In the genomic region with DNA sequence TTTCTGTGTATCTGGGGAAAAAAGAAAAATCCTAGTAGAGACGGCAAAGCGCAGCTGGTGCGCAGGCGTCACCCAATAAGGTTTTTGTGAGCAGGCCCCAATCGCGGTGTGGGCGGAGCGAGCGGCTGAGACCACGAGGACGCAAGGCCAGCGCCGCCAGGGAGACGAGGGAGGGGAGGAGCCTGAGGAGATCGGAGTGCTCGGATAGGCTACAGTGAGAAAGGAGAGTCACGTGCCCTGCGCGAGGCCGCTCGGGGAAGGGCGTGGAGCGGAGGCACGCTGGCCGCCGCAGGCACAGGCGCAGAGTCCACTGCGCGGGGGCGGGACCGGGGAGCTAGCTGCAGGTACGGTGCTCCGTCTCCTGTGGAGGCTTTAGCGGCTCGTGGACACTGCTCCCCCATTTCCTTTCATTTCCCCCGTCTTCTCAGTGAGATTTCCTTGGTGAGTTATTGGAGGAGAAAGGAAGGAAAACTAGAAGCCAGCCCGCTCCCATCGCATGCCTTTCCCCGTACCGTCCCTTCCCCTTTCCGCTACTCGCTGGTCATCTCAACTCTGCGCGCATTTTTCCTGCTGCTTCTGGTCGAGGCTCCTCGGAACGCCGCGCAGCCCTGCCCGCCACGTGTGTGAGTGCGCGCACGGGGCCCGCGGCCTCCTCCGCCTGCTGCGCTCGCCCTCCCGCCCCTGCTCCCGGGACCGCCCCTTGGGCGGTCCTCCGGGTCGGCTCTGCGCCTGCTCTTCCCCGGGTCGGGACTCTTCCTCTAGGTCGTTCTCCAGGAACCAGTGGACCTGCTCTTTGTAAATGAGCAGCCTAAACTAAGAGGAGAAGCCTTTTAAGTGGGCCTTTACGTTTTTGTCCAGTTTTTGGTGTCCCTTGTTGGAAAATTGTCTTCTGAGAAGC, we compare ENCODE assay signal across 1 cellular context.
TF ChIP-seq lines count a peak whose summit lies in the region.

A gene with protein sequence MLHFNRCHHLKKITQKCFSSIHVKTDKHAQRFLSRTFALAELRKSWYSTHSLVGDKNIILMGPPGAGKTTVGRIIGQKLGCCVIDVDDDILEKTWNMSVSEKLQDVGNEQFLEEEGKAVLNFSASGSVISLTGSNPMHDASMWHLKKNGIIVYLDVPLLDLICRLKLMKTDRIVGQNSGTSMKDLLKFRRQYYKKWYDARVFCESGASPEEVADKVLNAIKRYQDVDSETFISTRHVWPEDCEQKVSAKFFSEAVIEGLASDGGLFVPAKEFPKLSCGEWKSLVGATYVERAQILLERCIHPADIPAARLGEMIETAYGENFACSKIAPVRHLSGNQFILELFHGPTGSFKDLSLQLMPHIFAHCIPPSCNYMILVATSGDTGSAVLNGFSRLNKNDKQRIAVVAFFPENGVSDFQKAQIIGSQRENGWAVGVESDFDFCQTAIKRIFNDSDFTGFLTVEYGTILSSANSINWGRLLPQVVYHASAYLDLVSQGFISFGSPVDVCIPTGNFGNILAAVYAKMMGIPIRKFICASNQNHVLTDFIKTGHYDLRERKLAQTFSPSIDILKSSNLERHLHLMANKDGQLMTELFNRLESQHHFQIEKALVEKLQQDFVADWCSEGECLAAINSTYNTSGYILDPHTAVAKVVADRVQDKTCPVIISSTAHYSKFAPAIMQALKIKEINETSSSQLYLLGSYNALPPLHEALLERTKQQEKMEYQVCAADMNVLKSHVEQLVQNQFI (plus strand): TSS at position 264 of the 898 bp plus-strand sequence. CDS start 6,612 bp downstream, outside the sequence.

TF ChIP-seq in H1, 55 proteins besides CTCF, POLR2A, EP300 and RAD21 (continues in another document):
- TF ChIP-seq BRCA1 (IDR thresholded peaks at IDR 0.05; ENCODE audit: low read depth, low read length) (no peak; the same call in 1 of the 2 replicates), TCF12 (IDR thresholded peaks at IDR 0.05; ENCODE audit: low read depth, low read length) (no peak), HDAC6 (IDR thresholded peaks at IDR 0.05; ENCODE audit: low read depth, low read length) (no peak), ZNF274 (IDR thresholded peaks at IDR 0.05; ENCODE audit: borderline replicate concordance, extremely low read depth, low read length) (no peak), BACH1 (IDR thresholded peaks at IDR 0.05; ENCODE audit: low read length) (peak; percentile 60; the same call in 1 of the 2 replicates), CBX8 (IDR thresholded peaks at IDR 0.05; ENCODE audit: borderline replicate concordance, low read depth, low read length) (no peak), TAF7 (optimal IDR thresholded peaks at IDR 0.05; ENCODE audit: borderline replicate concordance, low read depth, low read length) (peak; percentile 60), JUN (IDR thresholded peaks at IDR 0.05; ENCODE audit: low read depth, low read length) (no peak), KDM1A (IDR thresholded peaks at IDR 0.05; ENCODE audit: borderline replicate concordance, low read length) (no peak), SRF (IDR thresholded peaks at IDR 0.05; ENCODE audit: low read depth, low read length) (no peak), SUZ12 (IDR thresholded peaks at IDR 0.05; ENCODE audit: low read length) (no peak; the same call in 1 of the 2 replicates), EZH2 (IDR thresholded peaks at IDR 0.05; ENCODE audit: low read depth, low read length, severe bottlenecking) (no peak), CBX5 (IDR thresholded peaks at IDR 0.05; ENCODE audit: low read depth, low read length) (no peak), SAP30 (IDR thresholded peaks at IDR 0.05; ENCODE audit: insufficient read depth, insufficient replicate concordance, low read length) (no peak), NRF1 (IDR thresholded peaks at IDR 0.05; ENCODE audit: low read depth, low read length) (peak; percentile 66), KDM4A (IDR thresholded peaks at IDR 0.05; ENCODE audit: low read depth, low read length, severe bottlenecking) (peak; percentile 90), CEBPB (IDR thresholded peaks at IDR 0.05; ENCODE audit: low read depth, low read length) (no peak), BCL11A (IDR thresholded peaks at IDR 0.05; ENCODE audit: low read depth in 2 of 2, low read length in 2 of 2) (no peak), SIX5 (IDR thresholded peaks at IDR 0.05; ENCODE audit: low read depth, low read length) (no peak), TEAD4 (IDR thresholded peaks at IDR 0.05; ENCODE audit: low read depth, low read length) (0 out of 2 replicates have a peak, but pooled peaks have one; percentile 47), SP2 (IDR thresholded peaks at IDR 0.05; ENCODE audit: low read length) (no peak), TAF1 (IDR thresholded peaks at IDR 0.05; ENCODE audit: low read depth, low read length) (peak; percentile 78), RNF2 (IDR thresholded peaks at IDR 0.05; ENCODE audit: borderline replicate concordance, low read depth, low read length, missing control alignments, poor library complexity, severe bottlenecking) (no peak), NANOG (IDR thresholded peaks at IDR 0.05; ENCODE audit: insufficient read depth, low read depth, low read length, poor library complexity, severe bottlenecking) (no peak), GABPA (IDR thresholded peaks at IDR 0.05; ENCODE audit: borderline replicate concordance, insufficient read depth, low read length) (no peak), CHD1 (IDR thresholded peaks at IDR 0.05; ENCODE audit: low read depth, low read length) (no peak), SIN3A (conservative IDR thresholded peaks at IDR 0.05 in 1 of 2, IDR thresholded peaks at IDR 0.05 in 1 of 2; ENCODE audit: low read depth in 1 of 2, low read length in 2 of 2) (no peak; a peak in 2 of 4 replicates), POLR2AphosphoS5 (IDR thresholded peaks at IDR 0.05; ENCODE audit: low read depth, low read length) (peak; percentile 98), SP4 (IDR thresholded peaks at IDR 0.05; ENCODE audit: low read length) (peak; percentile 24; the same call in 1 of the 2 replicates), KDM5A (IDR thresholded peaks at IDR 0.05; ENCODE audit: low read length) (no peak), RXRA (IDR thresholded peaks at IDR 0.05; ENCODE audit: insufficient read depth, low read depth, low read length) (no peak), RBBP5 (IDR thresholded peaks at IDR 0.05; ENCODE audit: borderline replicate concordance, low read depth, low read length) (peak; percentile 84), CTBP2 (IDR thresholded peaks at IDR 0.05; ENCODE audit: borderline replicate concordance, insufficient read depth, insufficient read length, low read length) (no peak), CHD2 (IDR thresholded peaks at IDR 0.05; ENCODE audit: low read length) (0 out of 2 replicates have a peak, but pooled peaks have one; percentile 17), ASH2L (IDR thresholded peaks at IDR 0.05; ENCODE audit: low read length) (peak; percentile 79), POU5F1 (IDR thresholded peaks at IDR 0.05; ENCODE audit: low read depth, low read length) (no peak), SIRT6 (IDR thresholded peaks at IDR 0.05; ENCODE audit: low read length) (no peak), GTF2F1 (IDR thresholded peaks at IDR 0.05; ENCODE audit: borderline replicate concordance, low read depth, low read length) (peak; percentile 28; the same call in 1 of the 2 replicates), YY1 (IDR thresholded peaks at IDR 0.05; ENCODE audit: low read depth, low read length) (no peak), FOSL1 (IDR thresholded peaks at IDR 0.05; ENCODE audit: insufficient read depth, low read depth, low read length) (no peak), RFX5 (IDR thresholded peaks at IDR 0.05; ENCODE audit: borderline replicate concordance, low read depth, low read length) (no peak), MAFK (IDR thresholded peaks at IDR 0.05; ENCODE audit: low read depth, low read length) (no peak)
- TF ChIP-seq, protein P1, sequence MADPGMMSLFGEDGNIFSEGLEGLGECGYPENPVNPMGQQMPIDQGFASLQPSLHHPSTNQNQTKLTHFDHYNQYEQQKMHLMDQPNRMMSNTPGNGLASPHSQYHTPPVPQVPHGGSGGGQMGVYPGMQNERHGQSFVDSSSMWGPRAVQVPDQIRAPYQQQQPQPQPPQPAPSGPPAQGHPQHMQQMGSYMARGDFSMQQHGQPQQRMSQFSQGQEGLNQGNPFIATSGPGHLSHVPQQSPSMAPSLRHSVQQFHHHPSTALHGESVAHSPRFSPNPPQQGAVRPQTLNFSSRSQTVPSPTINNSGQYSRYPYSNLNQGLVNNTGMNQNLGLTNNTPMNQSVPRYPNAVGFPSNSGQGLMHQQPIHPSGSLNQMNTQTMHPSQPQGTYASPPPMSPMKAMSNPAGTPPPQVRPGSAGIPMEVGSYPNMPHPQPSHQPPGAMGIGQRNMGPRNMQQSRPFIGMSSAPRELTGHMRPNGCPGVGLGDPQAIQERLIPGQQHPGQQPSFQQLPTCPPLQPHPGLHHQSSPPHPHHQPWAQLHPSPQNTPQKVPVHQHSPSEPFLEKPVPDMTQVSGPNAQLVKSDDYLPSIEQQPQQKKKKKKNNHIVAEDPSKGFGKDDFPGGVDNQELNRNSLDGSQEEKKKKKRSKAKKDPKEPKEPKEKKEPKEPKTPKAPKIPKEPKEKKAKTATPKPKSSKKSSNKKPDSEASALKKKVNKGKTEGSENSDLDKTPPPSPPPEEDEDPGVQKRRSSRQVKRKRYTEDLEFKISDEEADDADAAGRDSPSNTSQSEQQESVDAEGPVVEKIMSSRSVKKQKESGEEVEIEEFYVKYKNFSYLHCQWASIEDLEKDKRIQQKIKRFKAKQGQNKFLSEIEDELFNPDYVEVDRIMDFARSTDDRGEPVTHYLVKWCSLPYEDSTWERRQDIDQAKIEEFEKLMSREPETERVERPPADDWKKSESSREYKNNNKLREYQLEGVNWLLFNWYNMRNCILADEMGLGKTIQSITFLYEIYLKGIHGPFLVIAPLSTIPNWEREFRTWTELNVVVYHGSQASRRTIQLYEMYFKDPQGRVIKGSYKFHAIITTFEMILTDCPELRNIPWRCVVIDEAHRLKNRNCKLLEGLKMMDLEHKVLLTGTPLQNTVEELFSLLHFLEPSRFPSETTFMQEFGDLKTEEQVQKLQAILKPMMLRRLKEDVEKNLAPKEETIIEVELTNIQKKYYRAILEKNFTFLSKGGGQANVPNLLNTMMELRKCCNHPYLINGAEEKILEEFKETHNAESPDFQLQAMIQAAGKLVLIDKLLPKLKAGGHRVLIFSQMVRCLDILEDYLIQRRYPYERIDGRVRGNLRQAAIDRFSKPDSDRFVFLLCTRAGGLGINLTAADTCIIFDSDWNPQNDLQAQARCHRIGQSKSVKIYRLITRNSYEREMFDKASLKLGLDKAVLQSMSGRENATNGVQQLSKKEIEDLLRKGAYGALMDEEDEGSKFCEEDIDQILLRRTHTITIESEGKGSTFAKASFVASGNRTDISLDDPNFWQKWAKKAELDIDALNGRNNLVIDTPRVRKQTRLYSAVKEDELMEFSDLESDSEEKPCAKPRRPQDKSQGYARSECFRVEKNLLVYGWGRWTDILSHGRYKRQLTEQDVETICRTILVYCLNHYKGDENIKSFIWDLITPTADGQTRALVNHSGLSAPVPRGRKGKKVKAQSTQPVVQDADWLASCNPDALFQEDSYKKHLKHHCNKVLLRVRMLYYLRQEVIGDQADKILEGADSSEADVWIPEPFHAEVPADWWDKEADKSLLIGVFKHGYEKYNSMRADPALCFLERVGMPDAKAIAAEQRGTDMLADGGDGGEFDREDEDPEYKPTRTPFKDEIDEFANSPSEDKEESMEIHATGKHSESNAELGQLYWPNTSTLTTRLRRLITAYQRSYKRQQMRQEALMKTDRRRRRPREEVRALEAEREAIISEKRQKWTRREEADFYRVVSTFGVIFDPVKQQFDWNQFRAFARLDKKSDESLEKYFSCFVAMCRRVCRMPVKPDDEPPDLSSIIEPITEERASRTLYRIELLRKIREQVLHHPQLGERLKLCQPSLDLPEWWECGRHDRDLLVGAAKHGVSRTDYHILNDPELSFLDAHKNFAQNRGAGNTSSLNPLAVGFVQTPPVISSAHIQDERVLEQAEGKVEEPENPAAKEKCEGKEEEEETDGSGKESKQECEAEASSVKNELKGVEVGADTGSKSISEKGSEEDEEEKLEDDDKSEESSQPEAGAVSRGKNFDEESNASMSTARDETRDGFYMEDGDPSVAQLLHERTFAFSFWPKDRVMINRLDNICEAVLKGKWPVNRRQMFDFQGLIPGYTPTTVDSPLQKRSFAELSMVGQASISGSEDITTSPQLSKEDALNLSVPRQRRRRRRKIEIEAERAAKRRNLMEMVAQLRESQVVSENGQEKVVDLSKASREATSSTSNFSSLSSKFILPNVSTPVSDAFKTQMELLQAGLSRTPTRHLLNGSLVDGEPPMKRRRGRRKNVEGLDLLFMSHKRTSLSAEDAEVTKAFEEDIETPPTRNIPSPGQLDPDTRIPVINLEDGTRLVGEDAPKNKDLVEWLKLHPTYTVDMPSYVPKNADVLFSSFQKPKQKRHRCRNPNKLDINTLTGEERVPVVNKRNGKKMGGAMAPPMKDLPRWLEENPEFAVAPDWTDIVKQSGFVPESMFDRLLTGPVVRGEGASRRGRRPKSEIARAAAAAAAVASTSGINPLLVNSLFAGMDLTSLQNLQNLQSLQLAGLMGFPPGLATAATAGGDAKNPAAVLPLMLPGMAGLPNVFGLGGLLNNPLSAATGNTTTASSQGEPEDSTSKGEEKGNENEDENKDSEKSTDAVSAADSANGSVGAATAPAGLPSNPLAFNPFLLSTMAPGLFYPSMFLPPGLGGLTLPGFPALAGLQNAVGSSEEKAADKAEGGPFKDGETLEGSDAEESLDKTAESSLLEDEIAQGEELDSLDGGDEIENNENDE (IDR thresholded peaks at IDR 0.05; ENCODE audit: insufficient replicate concordance, low read length): no peak
- TF ChIP-seq, protein P2, sequence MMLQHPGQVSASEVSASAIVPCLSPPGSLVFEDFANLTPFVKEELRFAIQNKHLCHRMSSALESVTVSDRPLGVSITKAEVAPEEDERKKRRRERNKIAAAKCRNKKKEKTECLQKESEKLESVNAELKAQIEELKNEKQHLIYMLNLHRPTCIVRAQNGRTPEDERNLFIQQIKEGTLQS (IDR thresholded peaks at IDR 0.05; ENCODE audit: insufficient read depth, low read depth, low read length): peak; percentile 72; the same call in 1 of the 2 replicates
- TF ChIP-seq, protein P3, sequence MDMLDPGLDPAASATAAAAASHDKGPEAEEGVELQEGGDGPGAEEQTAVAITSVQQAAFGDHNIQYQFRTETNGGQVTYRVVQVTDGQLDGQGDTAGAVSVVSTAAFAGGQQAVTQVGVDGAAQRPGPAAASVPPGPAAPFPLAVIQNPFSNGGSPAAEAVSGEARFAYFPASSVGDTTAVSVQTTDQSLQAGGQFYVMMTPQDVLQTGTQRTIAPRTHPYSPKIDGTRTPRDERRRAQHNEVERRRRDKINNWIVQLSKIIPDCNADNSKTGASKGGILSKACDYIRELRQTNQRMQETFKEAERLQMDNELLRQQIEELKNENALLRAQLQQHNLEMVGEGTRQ (IDR thresholded peaks at IDR 0.05; ENCODE audit: low read length): peak; percentile 94
- TF ChIP-seq, protein P4, sequence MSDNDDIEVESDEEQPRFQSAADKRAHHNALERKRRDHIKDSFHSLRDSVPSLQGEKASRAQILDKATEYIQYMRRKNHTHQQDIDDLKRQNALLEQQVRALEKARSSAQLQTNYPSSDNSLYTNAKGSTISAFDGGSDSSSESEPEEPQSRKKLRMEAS (IDR thresholded peaks at IDR 0.05): peak; percentile 92
- TF ChIP-seq, protein P5, sequence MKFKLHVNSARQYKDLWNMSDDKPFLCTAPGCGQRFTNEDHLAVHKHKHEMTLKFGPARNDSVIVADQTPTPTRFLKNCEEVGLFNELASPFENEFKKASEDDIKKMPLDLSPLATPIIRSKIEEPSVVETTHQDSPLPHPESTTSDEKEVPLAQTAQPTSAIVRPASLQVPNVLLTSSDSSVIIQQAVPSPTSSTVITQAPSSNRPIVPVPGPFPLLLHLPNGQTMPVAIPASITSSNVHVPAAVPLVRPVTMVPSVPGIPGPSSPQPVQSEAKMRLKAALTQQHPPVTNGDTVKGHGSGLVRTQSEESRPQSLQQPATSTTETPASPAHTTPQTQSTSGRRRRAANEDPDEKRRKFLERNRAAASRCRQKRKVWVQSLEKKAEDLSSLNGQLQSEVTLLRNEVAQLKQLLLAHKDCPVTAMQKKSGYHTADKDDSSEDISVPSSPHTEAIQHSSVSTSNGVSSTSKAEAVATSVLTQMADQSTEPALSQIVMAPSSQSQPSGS (IDR thresholded peaks at IDR 0.05; ENCODE audit: low read length): no peak
